Comparison of ENCODE assay signal across 8 cellular contexts in the genomic region with DNA sequence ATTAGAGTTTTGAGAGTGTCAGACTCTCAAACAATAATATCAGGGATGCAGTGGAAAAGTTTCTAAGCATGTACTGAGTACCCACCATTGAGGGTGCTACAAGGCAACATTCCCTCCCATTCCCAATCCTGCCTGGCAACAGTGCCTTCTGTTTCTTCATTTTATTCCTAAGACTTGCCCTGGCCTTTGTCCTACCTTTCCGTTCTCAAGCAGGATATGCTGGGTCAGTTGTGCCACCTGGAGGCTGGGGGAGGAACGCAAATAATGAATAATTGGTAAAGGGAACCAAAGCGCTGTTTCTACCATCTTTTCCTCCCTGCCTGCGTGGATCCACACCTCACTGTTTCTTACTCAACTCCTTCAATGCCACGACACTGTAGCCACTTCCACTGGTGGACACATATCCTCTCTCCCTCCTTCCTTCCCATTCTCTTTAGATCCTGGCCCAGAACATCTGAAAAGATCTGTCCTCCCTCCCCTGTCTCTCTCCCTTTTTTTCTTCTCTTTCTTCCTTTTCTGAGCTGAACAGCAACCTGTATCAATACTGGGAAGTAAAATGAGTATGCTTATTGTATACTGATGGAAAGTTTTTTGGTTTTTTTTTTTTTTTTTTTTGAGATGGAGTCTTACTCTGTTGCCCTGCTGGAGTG.
DNase-seq lines count a peak whose midpoint lies in the region; TF ChIP-seq lines count a peak whose summit lies in the region.

No MANE protein-coding gene starts in this region.

- peaks cover 48% of the 10 kb centered on the region for H3K4me1 Mint-ChIP-seq in activated CD4-positive, alpha-beta T cell treated with anti-CD3 and anti-CD28 coated beads, Interleukin-2, amount 10 ng/mL, durations not matched to agents 7 days and 5 days
- peaks cover 9% of the 10 kb centered on the region for H3K4me1 Mint-ChIP-seq in nephron

- H3K4me3 Mint-ChIP-seq in activated CD4-positive, alpha-beta T cell treated with anti-CD3 and anti-CD28 coated beads, Interleukin-2, amount 10 ng/mL, durations not matched to agents 7 days and 5 days = no peak overlapping the region
- no peak overlapping the region for H3K4me3 Mint-ChIP-seq in nephron

- no peaks in the 10 kb centered on the region for H3K36me3 ChIP-seq in HEK293 (ENCODE audit: control insufficient read depth in 2 of 2, insufficient read depth in 1 of 2, low read length in 2 of 2)
- H3K36me3 ChIP-seq in endocrine pancreas (ENCODE audit: control insufficient read depth, insufficient read depth, low read length) = no peaks in the 10 kb centered on the region

- H3K9me3 Mint-ChIP-seq in activated CD4-positive, alpha-beta T cell treated with anti-CD3 and anti-CD28 coated beads, Interleukin-2, amount 10 ng/mL, durations not matched to agents 7 days and 5 days = peaks cover 4% of the 10 kb centered on the region
- no peaks in the 10 kb centered on the region for H3K9me3 Mint-ChIP-seq in nephron

- H3K27me3 Mint-ChIP-seq in activated CD4-positive, alpha-beta T cell treated with anti-CD3 and anti-CD28 coated beads, Interleukin-2, amount 10 ng/mL, durations not matched to agents 7 days and 5 days = no peaks in the 10 kb centered on the region
- H3K27me3 Mint-ChIP-seq in nephron (ENCODE audit: low read depth) = no peaks in the 10 kb centered on the region

- H3K27ac ChIP-seq in HEK293 (ENCODE audit: extremely low read depth, low read depth, low read length) = no peak overlapping the region

- CTCF ChIA-PET in HEK293 (lab: Yijun Ruan, JAX) = interaction anchor here (0.6 to 6.8 kb wide), 18 partner anchors 9 to 533 kb away, joined by 3 to 60 read pairs (median 4); no protein-coding TSS in a partner anchor
- CTCF ChIA-PET in activated CD4-positive, alpha-beta T cell treated with anti-CD3 and anti-CD28 coated beads, Interleukin-2, amount 10 ng/mL, durations not matched to agents 7 days and 5 days (lab: Charles Lee) = interaction anchor here (0.6 to 1.8 kb wide), 9 partner anchors 9 to 175 kb away, joined by 3 to 9 read pairs (median 3); no protein-coding TSS in a partner anchor

- H3K36me3 Mint-ChIP-seq in activated CD4-positive, alpha-beta T cell treated with anti-CD3 and anti-CD28 coated beads, Interleukin-2, amount 10 ng/mL, durations not matched to agents 7 days and 5 days (ENCODE audit: low read depth) = peaks cover 30% of the 10 kb centered on the region
- H3K36me3 Mint-ChIP-seq in nephron (ENCODE audit: low read depth) = peaks cover 3% of the 10 kb centered on the region

- H3K27me3 ChIP-seq in endocrine pancreas (ENCODE audit: control insufficient read depth, insufficient read depth, low read length) = no peaks in the 10 kb centered on the region

- no peaks in the 10 kb centered on the region for H3K9me3 ChIP-seq in HEK293 (ENCODE audit: control insufficient read depth, insufficient read depth, low read depth, low read length)
- H3K9me3 ChIP-seq in endocrine pancreas (ENCODE audit: control insufficient read depth, low read length) = no peaks in the 10 kb centered on the region

- peak overlapping the region; percentile 7 for H3K9ac ChIP-seq in endocrine pancreas (ENCODE audit: control insufficient read depth, insufficient read depth, low read length)

- DNase-seq in DMS 273 (lab: John Stamatoyannopoulos, UW; ENCODE audit: unreplicated experiment) (peak; percentile 84), NCI-H2227 treated with DMSO at 0.1 percent for 48 hours (lab: John Stamatoyannopoulos, UW) (peak; percentile 30), AG08395 (ENCODE audit: low spot score) (no peak), occipital lobe (lab: John Stamatoyannopoulos, UW) (no peak)
- peak; percentile 66 for DNase-seq in activated CD4-positive, alpha-beta T cell treated with anti-CD3 and anti-CD28 coated beads, Interleukin-2, amount 10 ng/mL, durations not matched to agents 7 days and 5 days

- peak; percentile 40; the same call in 1 of the 2 replicates for TF ChIP-seq CTCF in HEK293 (tag by site-specific recombination; IDR thresholded peaks at IDR 0.05)
- peak in 2 of 3 experiments; percentile 28 to 46 for TF ChIP-seq CTCF in nephron (IDR thresholded peaks at IDR 0.05; ENCODE audit: unreplicated experiment in 3 of 3)

- H3K4me3 ChIP-seq in HEK293 (ENCODE audit: low read depth, low read length) = no peak overlapping the region
- H3K4me3 ChIP-seq in endocrine pancreas (ENCODE audit: control insufficient read depth, insufficient read depth, low read length) = no peak overlapping the region

- no peak overlapping the region for H3K27ac Mint-ChIP-seq in activated CD4-positive, alpha-beta T cell treated with anti-CD3 and anti-CD28 coated beads, Interleukin-2, amount 10 ng/mL, durations not matched to agents 7 days and 5 days
- no peak overlapping the region for H3K27ac Mint-ChIP-seq in nephron

- POLR2A ChIA-PET in HEK293 (lab: Yijun Ruan, JAX) = interaction anchor here (1.1 kb wide), 1 partner anchor 9 kb away, joined by 4 read pairs; no protein-coding TSS in a partner anchor
- POLR2A ChIA-PET in activated CD4-positive, alpha-beta T cell treated with anti-CD3 and anti-CD28 coated beads, Interleukin-2, amount 10 ng/mL, durations not matched to agents 7 days and 5 days (lab: Charles Lee) = no interaction called here

- H3K4me1 ChIP-seq in HEK293 (ENCODE audit: control insufficient read depth, insufficient read depth, low read length) = no peaks in the 10 kb centered on the region
- H3K4me1 ChIP-seq in endocrine pancreas (ENCODE audit: control insufficient read depth, insufficient read depth, low read length) = no peaks in the 10 kb centered on the region

TF ChIP-seq in HEK293, 187 proteins besides CTCF, POLR2A, EP300 and RAD21 (continues in another document):
- TF ChIP-seq, protein P1, sequence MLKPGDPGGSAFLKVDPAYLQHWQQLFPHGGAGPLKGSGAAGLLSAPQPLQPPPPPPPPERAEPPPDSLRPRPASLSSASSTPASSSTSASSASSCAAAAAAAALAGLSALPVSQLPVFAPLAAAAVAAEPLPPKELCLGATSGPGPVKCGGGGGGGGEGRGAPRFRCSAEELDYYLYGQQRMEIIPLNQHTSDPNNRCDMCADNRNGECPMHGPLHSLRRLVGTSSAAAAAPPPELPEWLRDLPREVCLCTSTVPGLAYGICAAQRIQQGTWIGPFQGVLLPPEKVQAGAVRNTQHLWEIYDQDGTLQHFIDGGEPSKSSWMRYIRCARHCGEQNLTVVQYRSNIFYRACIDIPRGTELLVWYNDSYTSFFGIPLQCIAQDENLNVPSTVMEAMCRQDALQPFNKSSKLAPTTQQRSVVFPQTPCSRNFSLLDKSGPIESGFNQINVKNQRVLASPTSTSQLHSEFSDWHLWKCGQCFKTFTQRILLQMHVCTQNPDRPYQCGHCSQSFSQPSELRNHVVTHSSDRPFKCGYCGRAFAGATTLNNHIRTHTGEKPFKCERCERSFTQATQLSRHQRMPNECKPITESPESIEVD (tag by site-specific recombination; IDR thresholded peaks at IDR 0.05) = no peak
- TF ChIP-seq YY1 (tag by site-specific recombination; IDR thresholded peaks at IDR 0.05) (no peak), ZFP37 (tag by site-specific recombination; IDR thresholded peaks at IDR 0.05) (no peak), ZBTB1 (tag by site-specific recombination; IDR thresholded peaks at IDR 0.05) (no peak), WT1 (tag by site-specific recombination; IDR thresholded peaks at IDR 0.05) (no peak), SP7 (tag by site-specific recombination; IDR thresholded peaks at IDR 0.05) (no peak), ZNF660 (tag by site-specific recombination; IDR thresholded peaks at IDR 0.05) (0 out of 2 replicates have a peak, but pooled peaks have one; percentile 28), OSR2 (tag by site-specific recombination; IDR thresholded peaks at IDR 0.05) (no peak), IKZF3 (tag by site-specific recombination; IDR thresholded peaks at IDR 0.05) (peak; percentile 34; the same call in 1 of the 2 replicates)
- TF ChIP-seq, protein P2, sequence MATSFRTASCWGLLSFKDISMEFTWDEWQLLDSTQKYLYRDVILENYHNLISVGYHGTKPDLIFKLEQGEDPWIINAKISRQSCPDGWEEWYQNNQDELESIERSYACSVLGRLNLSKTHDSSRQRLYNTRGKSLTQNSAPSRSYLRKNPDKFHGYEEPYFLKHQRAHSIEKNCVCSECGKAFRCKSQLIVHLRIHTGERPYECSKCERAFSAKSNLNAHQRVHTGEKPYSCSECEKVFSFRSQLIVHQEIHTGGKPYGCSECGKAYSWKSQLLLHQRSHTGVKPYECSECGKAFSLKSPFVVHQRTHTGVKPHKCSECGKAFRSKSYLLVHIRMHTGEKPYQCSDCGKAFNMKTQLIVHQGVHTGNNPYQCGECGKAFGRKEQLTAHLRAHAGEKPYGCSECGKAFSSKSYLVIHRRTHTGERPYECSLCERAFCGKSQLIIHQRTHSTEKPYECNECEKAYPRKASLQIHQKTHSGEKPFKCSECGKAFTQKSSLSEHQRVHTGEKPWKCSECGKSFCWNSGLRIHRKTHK (tag by site-specific recombination; IDR thresholded peaks at IDR 0.05) = no peak
- TF ChIP-seq, protein P3, sequence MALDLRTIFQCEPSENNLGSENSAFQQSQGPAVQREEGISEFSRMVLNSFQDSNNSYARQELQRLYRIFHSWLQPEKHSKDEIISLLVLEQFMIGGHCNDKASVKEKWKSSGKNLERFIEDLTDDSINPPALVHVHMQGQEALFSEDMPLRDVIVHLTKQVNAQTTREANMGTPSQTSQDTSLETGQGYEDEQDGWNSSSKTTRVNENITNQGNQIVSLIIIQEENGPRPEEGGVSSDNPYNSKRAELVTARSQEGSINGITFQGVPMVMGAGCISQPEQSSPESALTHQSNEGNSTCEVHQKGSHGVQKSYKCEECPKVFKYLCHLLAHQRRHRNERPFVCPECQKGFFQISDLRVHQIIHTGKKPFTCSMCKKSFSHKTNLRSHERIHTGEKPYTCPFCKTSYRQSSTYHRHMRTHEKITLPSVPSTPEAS (tag by site-specific recombination; IDR thresholded peaks at IDR 0.05) = no peak

Comparison
In these comparisons a context has a peak if more than half of its experiments do, and no peak if none do; other contexts are left out.
1. DNase-seq: peak in DMS 273 (single experiment), NCI-H2227 treated with DMSO at 0.1 percent for 48 hours (single experiment) and activated CD4-positive, alpha-beta T cell treated with anti-CD3 and anti-CD28 coated beads, Interleukin-2, amount 10 ng/mL, durations not matched to agents 7 days and 5 days (single experiment); none in AG08395 (single experiment) and occipital lobe (single experiment).